In the genomic region with DNA sequence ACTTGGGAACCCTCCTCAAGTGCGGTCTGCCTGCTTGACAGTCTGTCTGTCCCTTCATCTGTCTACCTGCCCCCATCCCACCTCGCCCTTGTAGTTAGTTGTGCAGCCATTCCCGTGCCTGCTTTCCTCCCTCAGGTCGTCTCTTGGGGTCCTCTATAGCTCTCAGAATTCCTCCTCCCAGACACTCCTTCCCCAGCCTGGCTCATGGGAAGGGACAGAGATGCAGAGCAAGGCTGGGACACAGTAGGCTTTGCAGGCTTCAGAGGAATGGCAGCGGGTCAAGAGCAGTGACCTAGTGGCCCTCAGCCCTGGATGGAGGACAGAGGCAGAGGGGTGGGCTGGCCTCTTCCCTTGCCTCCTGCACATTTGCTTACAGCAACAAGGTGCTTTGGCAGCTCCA, we compare ENCODE assay signal across 18 cellular contexts. TPM values are rescaled to one million over a fixed set of nuclear protein-coding genes. Genes with fewer than 3 reads are reported as not detected.
A peak's percentile ranks its signal among the peaks of the same experiment; 100 is the strongest.
DNase-seq lines count a peak whose midpoint lies in the region; ATAC-seq and TF ChIP-seq lines count a peak whose summit lies in the region.
"Had no signal": no experiment of that assay in that cellular context is flagged by ENCODE, and none has a peak within 500 bp of the region (broad histone marks: within the 10 kb centered on the region; RNA-seq: fewer than 3 reads in every experiment).

No MANE protein-coding gene starts in this region.

- H3K27me3 ChIP-seq in GM23338 (ENCODE audit: insufficient read depth), result no peaks in the 10 kb centered on the region
- no peaks in the 10 kb centered on the region for H3K27me3 ChIP-seq in parathyroid adenoma (ENCODE audit: control insufficient read depth, insufficient read depth, low read length)
- H3K27me3 ChIP-seq: BE2C had no signal

- H3K4me1 Mint-ChIP-seq in GM23338 (peaks cover 52% of the 10 kb centered on the region), WTC11 (peaks cover 56% of the 10 kb centered on the region), glutamatergic neuron (ENCODE audit: low read depth, unreplicated experiment) (peaks cover 22% of the 10 kb centered on the region)

- H3K36me3 ChIP-seq in GM23338 (ENCODE audit: insufficient read depth) (no peaks in the 10 kb centered on the region), parathyroid adenoma (ENCODE audit: control insufficient read depth, insufficient read depth, low read length) (no peaks in the 10 kb centered on the region)
- H3K36me3 ChIP-seq: BE2C had no signal

- H3K9me2 ChIP-seq in GM23338 (ENCODE audit: insufficient read depth), result no peaks in the 10 kb centered on the region

- ATAC-seq in GM23338 (no peak), WTC11 (no peak), SK-N-SH treated with all-trans-retinoic acid at 6 μM for 48 hours (no peak)
- ATAC-seq: K562 had no signal

- no peaks in the 10 kb centered on the region for H4K20me1 ChIP-seq in GM23338 (replicated peaks; ENCODE audit: insufficient read depth)

- H3K4me3 ChIP-seq in GM23338 (no peak overlapping the region), parathyroid adenoma (ENCODE audit: low read depth, low read length) (no peak overlapping the region)
- H3K4me3 ChIP-seq: K562 had no signal

- H2AFZ ChIP-seq in GM23338, result peak overlapping the region; percentile 91; the same call in 1 of the 2 replicates
- no peak overlapping the region for H2AFZ ChIP-seq in parathyroid adenoma

- H3K79me2 ChIP-seq in GM23338 (replicated peaks; ENCODE audit: insufficient read depth) (no peaks in the 10 kb centered on the region), parathyroid adenoma (no peaks in the 10 kb centered on the region)

- no peak for DNase-seq in GM23338 (ENCODE audit: low spot score)
- no peak for DNase-seq in WTC11 (ENCODE audit: low spot score)
- no peak for DNase-seq in glutamatergic neuron
- no peak for DNase-seq in LoVo (ENCODE audit: low spot score)
- DNase-seq in GF-D8 (lab: John Stamatoyannopoulos, UW), result no peak
- DNase-seq: ACHN; BE2C; CD4-positive, CD25-positive, alpha-beta regulatory T cell; CD8-positive, alpha-beta memory T cell; COR-L47; HCEC 1CT; IMR-90 had no signal

- H3K27ac Mint-ChIP-seq in GM23338 (no peak overlapping the region), WTC11 (no peak overlapping the region), glutamatergic neuron (ENCODE audit: unreplicated experiment) (peak overlapping the region; percentile 100)
- H3K27ac Mint-ChIP-seq: CD4-positive, CD25-positive, alpha-beta regulatory T cell had no signal

- H3K27ac ChIP-seq in GM23338 (ENCODE audit: low read depth) (no peak overlapping the region), parathyroid adenoma (peak overlapping the region; percentile 59)

- no peak overlapping the region for H3K4me3 Mint-ChIP-seq in GM23338
- peak overlapping the region; percentile 15; the same call in 1 of the 2 replicates for H3K4me3 Mint-ChIP-seq in WTC11
- H3K4me3 Mint-ChIP-seq in glutamatergic neuron (ENCODE audit: unreplicated experiment), result peak overlapping the region; percentile 83
- H3K4me3 Mint-ChIP-seq: CD4-positive, CD25-positive, alpha-beta regulatory T cell; CD8-positive, alpha-beta memory T cell had no signal

- H3K27me3 Mint-ChIP-seq in GM23338 (ENCODE audit: insufficient read depth, low read depth, poor library complexity), result peaks cover 2% of the 10 kb centered on the region
- peaks cover 12% of the 10 kb centered on the region for H3K27me3 Mint-ChIP-seq in WTC11 (ENCODE audit: low read depth)
- H3K27me3 Mint-ChIP-seq in glutamatergic neuron (ENCODE audit: unreplicated experiment), result peaks cover 6% of the 10 kb centered on the region

- TF ChIP-seq CTCF in GM23338 (conservative IDR thresholded peaks at IDR 0.05; ENCODE audit: low read depth in 2 of 2) (no peak), WTC11 (IDR thresholded peaks at IDR 0.05) (no peak), glutamatergic neuron (IDR thresholded peaks at IDR 0.05; ENCODE audit: partially characterized antibody, unreplicated experiment) (no peak), parathyroid adenoma (IDR thresholded peaks at IDR 0.05) (no peak)

- H3K4me1 ChIP-seq in GM23338 (ENCODE audit: insufficient read depth), result peaks cover 31% of the 10 kb centered on the region
- H3K4me1 ChIP-seq in parathyroid adenoma, result peaks cover 41% of the 10 kb centered on the region

- no peak overlapping the region for H3K9ac ChIP-seq in parathyroid adenoma

- no peaks in the 10 kb centered on the region for H3K9me3 ChIP-seq in parathyroid adenoma (ENCODE audit: control insufficient read depth, low read length)
- H3K9me3 ChIP-seq: BE2C had no signal

- CTCF ChIA-PET in WTC11 (lab: Charles Lee), result interaction anchor here (1.1 to 3.1 kb wide), 3 partner anchors 11 to 18 kb away, joined by 3 to 25 read pairs (median 4); a partner anchor contains a TSS

- peak overlapping the region; percentile 31; the same call in 1 of the 2 replicates for H3K4me2 ChIP-seq in GM23338
- H3K4me2 ChIP-seq in parathyroid adenoma (ENCODE audit: low read length), result no peak overlapping the region

- POLR2A ChIA-PET in WTC11 (lab: Charles Lee), result interaction anchor here (0.6 to 0.7 kb wide), 2 partner anchors 125 to 313 kb away, joined by 3 to 4 read pairs; no protein-coding TSS in a partner anchor

- H3F3A ChIP-seq in GM23338 (replicated peaks; ENCODE audit: low read depth), result no peaks in the 10 kb centered on the region

- H3K36me3 Mint-ChIP-seq in GM23338 (ENCODE audit: low read depth), result no peaks in the 10 kb centered on the region
- no peaks in the 10 kb centered on the region for H3K36me3 Mint-ChIP-seq in WTC11
- H3K36me3 Mint-ChIP-seq in glutamatergic neuron (ENCODE audit: unreplicated experiment), result no peaks in the 10 kb centered on the region
- H3K36me3 Mint-ChIP-seq: CD4-positive, CD25-positive, alpha-beta regulatory T cell; CD8-positive, alpha-beta memory T cell had no signal

- H3K9me3 Mint-ChIP-seq in GM23338 (no peaks in the 10 kb centered on the region; the same call in 2 of the 3 replicates), WTC11 (no peaks in the 10 kb centered on the region), glutamatergic neuron (ENCODE audit: unreplicated experiment) (peaks cover 2% of the 10 kb centered on the region)
- H3K9me3 Mint-ChIP-seq: CD4-positive, CD25-positive, alpha-beta regulatory T cell; CD8-positive, alpha-beta memory T cell had no signal

TF ChIP-seq in GM23338, 12 proteins besides CTCF, POLR2A, EP300 and RAD21:
- TF ChIP-seq EZH2 (IDR thresholded peaks at IDR 0.05; ENCODE audit: low read depth, unreplicated experiment) (no peak), JUNB (IDR thresholded peaks at IDR 0.05; ENCODE audit: unreplicated experiment) (no peak)
TF ChIP-seq in GM23338: peak in this region for 0.

TF ChIP-seq in WTC11, 78 proteins besides CTCF, POLR2A, EP300 and RAD21:
- no peak for TF ChIP-seq PRRX2 (CRISPR knock-in tag; IDR thresholded peaks at IDR 0.05)

TF ChIP-seq in SK-N-SH treated with all-trans-retinoic acid at 6 μM for 48 hours, 23 proteins besides CTCF, POLR2A, EP300 and RAD21 (continues in another document):
- TF ChIP-seq ESRRG (CRISPR knock-in tag; IDR thresholded peaks at IDR 0.05), result no peak
- TF ChIP-seq PPARA (CRISPR knock-in tag; IDR thresholded peaks at IDR 0.05; ENCODE audit: borderline replicate concordance), result no peak
- no peak for TF ChIP-seq ZFP30 (CRISPR knock-in tag; IDR thresholded peaks at IDR 0.05)
- no peak for TF ChIP-seq ZNF565 (CRISPR knock-in tag; conservative IDR thresholded peaks at IDR 0.05; ENCODE audit: low read depth)
- TF ChIP-seq ZNF70 (CRISPR knock-in tag; IDR thresholded peaks at IDR 0.05), result no peak
- no peak for TF ChIP-seq CSDC2 (CRISPR knock-in tag; IDR thresholded peaks at IDR 0.05)
- TF ChIP-seq, protein P1, sequence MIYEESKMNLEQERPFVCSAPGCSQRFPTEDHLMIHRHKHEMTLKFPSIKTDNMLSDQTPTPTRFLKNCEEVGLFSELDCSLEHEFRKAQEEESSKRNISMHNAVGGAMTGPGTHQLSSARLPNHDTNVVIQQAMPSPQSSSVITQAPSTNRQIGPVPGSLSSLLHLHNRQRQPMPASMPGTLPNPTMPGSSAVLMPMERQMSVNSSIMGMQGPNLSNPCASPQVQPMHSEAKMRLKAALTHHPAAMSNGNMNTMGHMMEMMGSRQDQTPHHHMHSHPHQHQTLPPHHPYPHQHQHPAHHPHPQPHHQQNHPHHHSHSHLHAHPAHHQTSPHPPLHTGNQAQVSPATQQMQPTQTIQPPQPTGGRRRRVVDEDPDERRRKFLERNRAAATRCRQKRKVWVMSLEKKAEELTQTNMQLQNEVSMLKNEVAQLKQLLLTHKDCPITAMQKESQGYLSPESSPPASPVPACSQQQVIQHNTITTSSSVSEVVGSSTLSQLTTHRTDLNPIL (CRISPR knock-in tag; IDR thresholded peaks at IDR 0.05; ENCODE audit: low read depth), result no peak
- TF ChIP-seq ZNF8 (CRISPR knock-in tag; IDR thresholded peaks at IDR 0.05), result no peak
- TF ChIP-seq ARNTL (CRISPR knock-in tag; IDR thresholded peaks at IDR 0.05; ENCODE audit: borderline replicate concordance, low read depth), result no peak
- TF ChIP-seq ZC3H10 (CRISPR knock-in tag; IDR thresholded peaks at IDR 0.05), result no peak
- TF ChIP-seq TCF4 (CRISPR knock-in tag; IDR thresholded peaks at IDR 0.05; ENCODE audit: borderline replicate concordance), result no peak
- TF ChIP-seq, protein P2, sequence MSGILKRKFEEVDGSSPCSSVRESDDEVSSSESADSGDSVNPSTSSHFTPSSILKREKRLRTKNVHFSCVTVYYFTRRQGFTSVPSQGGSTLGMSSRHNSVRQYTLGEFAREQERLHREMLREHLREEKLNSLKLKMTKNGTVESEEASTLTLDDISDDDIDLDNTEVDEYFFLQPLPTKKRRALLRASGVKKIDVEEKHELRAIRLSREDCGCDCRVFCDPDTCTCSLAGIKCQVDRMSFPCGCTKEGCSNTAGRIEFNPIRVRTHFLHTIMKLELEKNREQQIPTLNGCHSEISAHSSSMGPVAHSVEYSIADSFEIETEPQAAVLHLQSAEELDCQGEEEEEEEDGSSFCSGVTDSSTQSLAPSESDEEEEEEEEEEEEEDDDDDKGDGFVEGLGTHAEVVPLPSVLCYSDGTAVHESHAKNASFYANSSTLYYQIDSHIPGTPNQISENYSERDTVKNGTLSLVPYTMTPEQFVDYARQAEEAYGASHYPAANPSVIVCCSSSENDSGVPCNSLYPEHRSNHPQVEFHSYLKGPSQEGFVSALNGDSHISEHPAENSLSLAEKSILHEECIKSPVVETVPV (CRISPR knock-in tag; IDR thresholded peaks at IDR 0.05), result no peak

RNA-seq across cellular contexts. Expression of a gene that starts 18.3 kb away (rescaled TPM):
- total RNA-seq in GM23338 (2014; rRNA removed; shearing (Covaris generic)), result not detected in 2 replicates
- polyA plus RNA-seq in GM23338 (2016; fragmentation: Nextera tagmentation; extraction: Ambion mirVana), result 0.60 and 0.85 TPM in 2 replicates
- total RNA-seq in WTC11 (2021) (0.24 to 0.34 TPM (median 0.27 TPM) in 3 replicates), glutamatergic neuron (ENCODE audit: unreplicated experiment) (not detected)
- total RNA-seq: A172; CD4-positive, CD25-positive, alpha-beta regulatory T cell; CD8-positive, alpha-beta memory T cell; H4; HT-29; IMR-90; K562 had no signal
- polyA plus RNA-seq: CD8-positive, alpha-beta memory T cell had no signal

RNA-seq across cellular contexts. Expression of a gene that starts 42.5 kb away (rescaled TPM):
- total RNA-seq in GM23338 (2014; rRNA removed; shearing (Covaris generic)), result 269 and 311 TPM in 2 replicates
- 297 and 315 TPM in 2 replicates for polyA plus RNA-seq in GM23338 (2016; fragmentation: Nextera tagmentation; extraction: Ambion mirVana)
- 325 to 355 TPM (median 329 TPM) in 3 replicates for total RNA-seq in WTC11 (2021)
- 409 TPM for total RNA-seq in glutamatergic neuron (ENCODE audit: unreplicated experiment)

RNA-seq across cellular contexts. Expression of a gene that starts 47.6 kb away (rescaled TPM):
- 49.9 and 66.9 TPM in 2 replicates for total RNA-seq in GM23338 (2014; rRNA removed; shearing (Covaris generic))
- 30.2 and 36.9 TPM in 2 replicates for polyA plus RNA-seq in GM23338 (2016; fragmentation: Nextera tagmentation; extraction: Ambion mirVana)
- total RNA-seq in WTC11 (2021) (29.2 to 31.3 TPM (median 29.5 TPM) in 3 replicates), glutamatergic neuron (ENCODE audit: unreplicated experiment) (0.20 TPM)
- total RNA-seq: A172; CD4-positive, CD25-positive, alpha-beta regulatory T cell; CD8-positive, alpha-beta memory T cell; HT-29; K562 had no signal
- polyA plus RNA-seq: CD4-positive, CD25-positive, alpha-beta regulatory T cell; CD8-positive, alpha-beta memory T cell; K562 had no signal

Comparison
In these comparisons a context has a peak if more than half of its experiments do, and no peak if none do; other contexts are left out.
1. RNA of a gene that starts 47.6 kb away (total RNA-seq): 49.9 to 66.9 TPM in GM23338 and 29.2 to 31.3 TPM in WTC11; 0.20 TPM in glutamatergic neuron (single experiment); every median in the first group is over 10 times any median in the second.